18 cellular contexts compared by ENCODE assay signal in genomic region chr21:35314896-35315582, GRCh38.
DNase-seq lines count a peak whose midpoint lies in the region; ATAC-seq and TF ChIP-seq lines count a peak whose summit lies in the region.
"Had no signal": no experiment of that assay in that cellular context is flagged by ENCODE, and none has a peak within 500 bp of the region (broad histone marks: within the 10 kb centered on the region; RNA-seq: fewer than 3 reads in every experiment).

No MANE protein-coding gene starts in this region.

- peaks cover 0 to 40% of the 10 kb centered on the region in 2 experiments for H3K27me3 ChIP-seq in mesenchymal stem cell (ENCODE audit: control insufficient read depth in 1 of 2, insufficient read depth in 1 of 2, low read length in 2 of 2)
- H3K27me3 ChIP-seq in body of pancreas: no peaks in the 10 kb centered on the region
- H3K27me3 ChIP-seq: BLaER1 had no signal

- no peak overlapping the region for H3K4me3 Mint-ChIP-seq in activated T-helper 2 cell treated with anti-CD3 and anti-CD28 coated beads, Interferon-gamma antibody, Interleukin-2, Interleukin-4, amounts not matched to agents 10 μg/mL and 5 μg/mL and 100 μg/mL, durations not matched to agents 14 hours and 24 hours and 36 hours (ENCODE audit: low read depth)
- H3K4me3 Mint-ChIP-seq in effector memory CD8-positive, alpha-beta T cell: no peak overlapping the region
- H3K4me3 Mint-ChIP-seq: CD8-positive, alpha-beta T cell; H9; IgD-negative memory B cell had no signal

- no peak for DNase-seq in activated T-helper 2 cell treated with anti-CD3 and anti-CD28 coated beads, Interferon-gamma antibody, Interleukin-2, Interleukin-4, amounts not matched to agents 10 μg/mL and 5 μg/mL and 100 μg/mL, durations not matched to agents 14 hours and 24 hours and 36 hours (ENCODE audit: low spot score)
- peak; percentile 87 for DNase-seq in fibroblast of the aortic adventitia (ENCODE audit: low read depth)
- DNase-seq in mesenchymal stem cell: peak; percentile 56
- no peak for DNase-seq in effector memory CD8-positive, alpha-beta T cell
- DNase-seq in body of pancreas: no peak
- DNase-seq in GDM1 (lab: John Stamatoyannopoulos, UW): no peak
- DNase-seq: CD8-positive, alpha-beta T cell; DMS79; H9; Kasumi-1; NCI-H1105; NCI-H1694 treated with DMSO at 0.1 percent for 48 hours; NCI-H2107; NK-92 treated with Interleukin-12 subunit alpha and Interleukin-12 subunit beta, amount 100 ng/mL, for 24 hours; RPMI8226 had no signal

- H3K4ac ChIP-seq in mesenchymal stem cell (ENCODE audit: low read depth in 1 of 2, low read length in 2 of 2): no peak overlapping the region

- POLR2A ChIA-PET in HEK293 (lab: Yijun Ruan, JAX): no interaction called here

- H2AK5ac ChIP-seq in mesenchymal stem cell (ENCODE audit: low read length, severe bottlenecking): no peak overlapping the region

- no peak for TF ChIP-seq POLR2A in body of pancreas (IDR thresholded peaks at IDR 0.05)

- TF ChIP-seq CTCF in HEK293 (tag by site-specific recombination; IDR thresholded peaks at IDR 0.05) (no peak), fibroblast of the aortic adventitia (IDR thresholded peaks at IDR 0.05; ENCODE audit: insufficient read depth, low read length) (no peak), body of pancreas (IDR thresholded peaks at IDR 0.05) (no peak)

- peaks cover 26% of the 10 kb centered on the region for H3K4me1 Mint-ChIP-seq in activated T-helper 2 cell treated with anti-CD3 and anti-CD28 coated beads, Interferon-gamma antibody, Interleukin-2, Interleukin-4, amounts not matched to agents 10 μg/mL and 5 μg/mL and 100 μg/mL, durations not matched to agents 14 hours and 24 hours and 36 hours (ENCODE audit: low read depth)
- no peaks in the 10 kb centered on the region for H3K4me1 Mint-ChIP-seq in effector memory CD8-positive, alpha-beta T cell (ENCODE audit: low read depth in 2 of 2)

- CTCF ChIA-PET in HEK293 (lab: Yijun Ruan, JAX): interaction anchor here (1.3 kb wide), 1 partner anchor 85 kb away, joined by 4 read pairs; no protein-coding TSS in a partner anchor

- ATAC-seq in effector memory CD8-positive, alpha-beta T cell (replicated peaks): no peak
- ATAC-seq in body of pancreas: no peak
- ATAC-seq: CD8-positive, alpha-beta T cell had no signal

- H3K4me1 ChIP-seq in HEK293 (ENCODE audit: control insufficient read depth, insufficient read depth, low read length) (no peaks in the 10 kb centered on the region), mesenchymal stem cell (ENCODE audit: control insufficient read depth, insufficient read depth, low read depth, low read length) (no peaks in the 10 kb centered on the region), body of pancreas (no peaks in the 10 kb centered on the region)
- H3K4me1 ChIP-seq: BLaER1 had no signal

- 83% methylated on average over 7 of the region's 8 CpGs for WGBS in mesenchymal stem cell
- 50 to 53% methylated on average over 8 of the region's 8 CpGs for WGBS in body of pancreas, 2 donors

- H3K27me3 Mint-ChIP-seq in activated T-helper 2 cell treated with anti-CD3 and anti-CD28 coated beads, Interferon-gamma antibody, Interleukin-2, Interleukin-4, amounts not matched to agents 10 μg/mL and 5 μg/mL and 100 μg/mL, durations not matched to agents 14 hours and 24 hours and 36 hours (ENCODE audit: low read depth): no peaks in the 10 kb centered on the region
- peaks cover 30 to 54% of the 10 kb centered on the region in 2 donors for H3K27me3 Mint-ChIP-seq in effector memory CD8-positive, alpha-beta T cell

- H3K9me3 Mint-ChIP-seq in activated T-helper 2 cell treated with anti-CD3 and anti-CD28 coated beads, Interferon-gamma antibody, Interleukin-2, Interleukin-4, amounts not matched to agents 10 μg/mL and 5 μg/mL and 100 μg/mL, durations not matched to agents 14 hours and 24 hours and 36 hours: no peaks in the 10 kb centered on the region
- H3K9me3 Mint-ChIP-seq in effector memory CD8-positive, alpha-beta T cell: no peaks in the 10 kb centered on the region
- H3K9me3 Mint-ChIP-seq: CD8-positive, alpha-beta T cell; H9; IgD-negative memory B cell had no signal

- no peak overlapping the region for H2BK12ac ChIP-seq in mesenchymal stem cell (ENCODE audit: low read length in 2 of 2)

- H4K91ac ChIP-seq in mesenchymal stem cell (ENCODE audit: low read length): no peak overlapping the region

- no peak overlapping the region for H4K8ac ChIP-seq in mesenchymal stem cell (ENCODE audit: low read length)

- H3K36me3 ChIP-seq in HEK293 (ENCODE audit: control insufficient read depth in 2 of 2, insufficient read depth in 1 of 2, low read length in 2 of 2) (no peaks in the 10 kb centered on the region), mesenchymal stem cell (ENCODE audit: control insufficient read depth in 1 of 2, insufficient read depth in 2 of 2, low read depth in 1 of 2, low read length in 2 of 2) (no peaks in the 10 kb centered on the region), body of pancreas (replicated peaks in 1 of 2; ENCODE audit: insufficient read depth in 1 of 2, low read depth in 2 of 2) (no peaks in the 10 kb centered on the region)
- H3K36me3 ChIP-seq: BLaER1 had no signal

- H3K79me1 ChIP-seq in mesenchymal stem cell (replicated peaks; ENCODE audit: low read length, poor library complexity, severe bottlenecking): no peaks in the 10 kb centered on the region

- H3K4me3 ChIP-seq in HEK293 (ENCODE audit: low read depth, low read length) (no peak overlapping the region), fibroblast of the aortic adventitia (ENCODE audit: low read depth, low read length) (no peak overlapping the region), mesenchymal stem cell (ENCODE audit: insufficient read depth in 1 of 2, low read depth in 1 of 2, low read length in 2 of 2) (no peak overlapping the region), body of pancreas (no peak overlapping the region)
- H3K4me3 ChIP-seq: BLaER1 had no signal

- no peak overlapping the region for H3K18ac ChIP-seq in mesenchymal stem cell (ENCODE audit: low read depth in 1 of 2, low read length in 2 of 2)

- peak overlapping the region; percentile 5 for H3K27ac Mint-ChIP-seq in activated T-helper 2 cell treated with anti-CD3 and anti-CD28 coated beads, Interferon-gamma antibody, Interleukin-2, Interleukin-4, amounts not matched to agents 10 μg/mL and 5 μg/mL and 100 μg/mL, durations not matched to agents 14 hours and 24 hours and 36 hours
- no peak overlapping the region for H3K27ac Mint-ChIP-seq in effector memory CD8-positive, alpha-beta T cell
- H3K27ac Mint-ChIP-seq: CD8-positive, alpha-beta T cell; H9; IgD-negative memory B cell had no signal

- H3K9me3 ChIP-seq in HEK293 (ENCODE audit: control insufficient read depth, insufficient read depth, low read depth, low read length): no peaks in the 10 kb centered on the region
- H3K9me3 ChIP-seq in mesenchymal stem cell (ENCODE audit: control insufficient read depth, low read length): no peaks in the 10 kb centered on the region
- H3K9me3 ChIP-seq in body of pancreas: no peaks in the 10 kb centered on the region
- H3K9me3 ChIP-seq: BLaER1 had no signal

- H3K14ac ChIP-seq in mesenchymal stem cell (ENCODE audit: low read length in 2 of 2): no peak overlapping the region

- H3K27ac ChIP-seq in HEK293 (ENCODE audit: extremely low read depth, low read depth, low read length): no peak overlapping the region
- H3K27ac ChIP-seq in mesenchymal stem cell (ENCODE audit: low read length, poor library complexity, severe bottlenecking): no peak overlapping the region
- no peak overlapping the region for H3K27ac ChIP-seq in body of pancreas
- H3K27ac ChIP-seq: BLaER1 had no signal

- no peak overlapping the region for H2BK120ac ChIP-seq in mesenchymal stem cell (ENCODE audit: low read depth, low read length)

- intact Hi-C loops in activated T-helper 2 cell treated with anti-CD3 and anti-CD28 coated beads, Interferon-gamma antibody, Interleukin-2, Interleukin-4, amounts not matched to agents 10 μg/mL and 5 μg/mL and 100 μg/mL, durations not matched to agents 14 hours and 24 hours and 36 hours (cut with micrococcal nuclease): loop anchor here (5.0 kb wide), 1 partner anchor 37 kb away; no protein-coding TSS in a partner anchor
- intact Hi-C loops in body of pancreas (cut with DNase I): no loop called here

- H3K23ac ChIP-seq in mesenchymal stem cell (ENCODE audit: low read length in 2 of 2): no peak overlapping the region

- no peak overlapping the region for H2BK5ac ChIP-seq in mesenchymal stem cell (ENCODE audit: low read depth, low read length, poor library complexity, severe bottlenecking)

- H2AFZ ChIP-seq in mesenchymal stem cell (ENCODE audit: low read depth, low read length): no peak overlapping the region

- H2BK15ac ChIP-seq in mesenchymal stem cell (ENCODE audit: low read depth, poor library complexity, severe bottlenecking): no peak overlapping the region

- no peaks in the 10 kb centered on the region for H3K36me3 Mint-ChIP-seq in activated T-helper 2 cell treated with anti-CD3 and anti-CD28 coated beads, Interferon-gamma antibody, Interleukin-2, Interleukin-4, amounts not matched to agents 10 μg/mL and 5 μg/mL and 100 μg/mL, durations not matched to agents 14 hours and 24 hours and 36 hours (ENCODE audit: low read depth)
- no peaks in the 10 kb centered on the region for H3K36me3 Mint-ChIP-seq in effector memory CD8-positive, alpha-beta T cell (ENCODE audit: insufficient read depth)
- H3K36me3 Mint-ChIP-seq: CD8-positive, alpha-beta T cell; IgD-negative memory B cell had no signal

- no peak overlapping the region for H3K9ac ChIP-seq in mesenchymal stem cell (ENCODE audit: low read length)
- H3K9ac ChIP-seq: BLaER1 had no signal

- no peak overlapping the region for H3K4me2 ChIP-seq in mesenchymal stem cell (ENCODE audit: low read length, poor library complexity, severe bottlenecking)
- H3K4me2 ChIP-seq: BLaER1 had no signal

TF ChIP-seq in HEK293, 187 proteins besides CTCF, POLR2A, EP300 and RAD21:
- TF ChIP-seq ZNF324 (tag by site-specific recombination; IDR thresholded peaks at IDR 0.05) (no peak), ZIC2 (tag by site-specific recombination; IDR thresholded peaks at IDR 0.05) (peak; percentile 81)

Comparison
In these comparisons a context has a peak if more than half of its experiments do, and no peak if none do; other contexts are left out.
1. DNase-seq: peak in fibroblast of the aortic adventitia (single experiment) and mesenchymal stem cell (single experiment); none in activated T-helper 2 cell treated with anti-CD3 and anti-CD28 coated beads, Interferon-gamma antibody, Interleukin-2, Interleukin-4, amounts not matched to agents 10 μg/mL and 5 μg/mL and 100 μg/mL, durations not matched to agents 14 hours and 24 hours and 36 hours (single experiment), effector memory CD8-positive, alpha-beta T cell (0 of 3), body of pancreas (0 of 4) and GDM1 (single experiment).